1 cellular context compared by ENCODE assay signal in genomic region chr6:7153807-7154206, GRCh38.
A peak's percentile ranks its signal among the peaks of the same experiment; 100 is the strongest.
TF ChIP-seq lines count a peak whose summit lies in the region.

No MANE protein-coding gene starts in this region.

TF ChIP-seq in HepG2, 621 proteins besides CTCF, POLR2A, EP300 and RAD21 (continued from another document):
- TF ChIP-seq NFE2L1 (CRISPR knock-in tag; IDR thresholded peaks at IDR 0.05; ENCODE audit: borderline replicate concordance): no peak
- TF ChIP-seq HCFC1 (IDR thresholded peaks at IDR 0.05; ENCODE audit: low read depth, low read length): no peak
- TF ChIP-seq ZNF782 (CRISPR knock-in tag; IDR thresholded peaks at IDR 0.05; ENCODE audit: borderline replicate concordance): no peak
- no peak for TF ChIP-seq ELF4 (CRISPR knock-in tag; IDR thresholded peaks at IDR 0.05; ENCODE audit: borderline replicate concordance)
- no peak for TF ChIP-seq ZNF350 (CRISPR knock-in tag; IDR thresholded peaks at IDR 0.05; ENCODE audit: borderline replicate concordance, low read depth)
- TF ChIP-seq UBTF (CRISPR knock-in tag; IDR thresholded peaks at IDR 0.05): no peak
- TF ChIP-seq KLF16 (CRISPR knock-in tag; IDR thresholded peaks at IDR 0.05): no peak
- no peak for TF ChIP-seq ZNF883 (CRISPR knock-in tag; IDR thresholded peaks at IDR 0.05; ENCODE audit: not compliant biosample characterization)
- TF ChIP-seq USF2 (IDR thresholded peaks at IDR 0.05; ENCODE audit: low read depth, low read length): peak; percentile 22; the same call in 1 of the 2 replicates
- TF ChIP-seq USF2 (CRISPR knock-in tag; IDR thresholded peaks at IDR 0.05; ENCODE audit: borderline replicate concordance): no peak
- no peak for TF ChIP-seq SMC3 (IDR thresholded peaks at IDR 0.05; ENCODE audit: low read length)
- no peak for TF ChIP-seq RFX1 (IDR thresholded peaks at IDR 0.05)
- no peak for TF ChIP-seq HNRNPH1 (optimal IDR thresholded peaks at IDR 0.05; ENCODE audit: low read depth, low read length)
- no peak for TF ChIP-seq RBM22 (optimal IDR thresholded peaks at IDR 0.05; ENCODE audit: low read length)
- TF ChIP-seq ZSCAN31 (CRISPR knock-in tag; IDR thresholded peaks at IDR 0.05; ENCODE audit: low read depth): no peak
- no peak for TF ChIP-seq ZNF776 (CRISPR knock-in tag; IDR thresholded peaks at IDR 0.05)
